In genomic region chrX:136496768-136497555, GRCh38 we compare ENCODE assay signal across 8 cellular contexts. TPM values are rescaled to one million over a fixed set of nuclear protein-coding genes. Genes with fewer than 3 reads are reported as not detected.
DNase-seq lines count a peak whose midpoint lies in the region; ATAC-seq and TF ChIP-seq lines count a peak whose summit lies in the region.

No MANE protein-coding gene starts in this region.

- no peaks in the 10 kb centered on the region for H3K9me3 ChIP-seq in OCI-LY3 (ENCODE audit: insufficient read depth, low read length)
- no peaks in the 10 kb centered on the region for H3K9me3 ChIP-seq in mononuclear cell (ENCODE audit: low read depth, low read length)

- peak overlapping the region; percentile 97 for H3K4me2 ChIP-seq in OCI-LY3 (ENCODE audit: low read length)

- DNase-seq in DMS114 treated with DMSO at 0.1 percent for 48 hours (lab: John Stamatoyannopoulos, UW; ENCODE audit: unreplicated experiment): peak; percentile 62
- DNase-seq in HuH-7 (ENCODE audit: low spot score): peak; percentile 53
- peak; percentile 77 for DNase-seq in activated T-cell treated with anti-CD3 and anti-CD28 coated beads for 24 hours (ENCODE audit: low read depth)
- peak; percentile 80 for DNase-seq in epithelial cell of esophagus (ENCODE audit: low read depth)
- DNase-seq in stimulated activated CD8-positive, alpha-beta memory T cell treated with anti-CD3 and anti-CD28 coated beads, Interleukin-2, amount 100 ng/mL, for 1 hour (ENCODE audit: low read depth in 2 of 2): peak; percentile 55 to 69

- H3K9ac ChIP-seq in OCI-LY3 (ENCODE audit: low read length): peak overlapping the region; percentile 88

- H3K36me3 ChIP-seq in OCI-LY3 (replicated peaks; ENCODE audit: low read depth, low read length): peaks cover 16% of the 10 kb centered on the region

- ATAC-seq in GM21528 (IDR thresholded peaks at IDR 0.05; ENCODE audit: low FRiP score, unreplicated experiment): peak; percentile 82

- H3K4me3 ChIP-seq in OCI-LY3 (ENCODE audit: low read length) (peak overlapping the region; percentile 97), epithelial cell of esophagus (ENCODE audit: low read length) (peak overlapping the region; percentile 69), mononuclear cell (ENCODE audit: low read length) (peak overlapping the region; percentile 68)

- H4K20me1 ChIP-seq in OCI-LY3 (ENCODE audit: insufficient read depth, low read length): no peaks in the 10 kb centered on the region

- peaks cover 13% of the 10 kb centered on the region for H3K4me1 ChIP-seq in OCI-LY3 (ENCODE audit: low read length)
- peaks cover 13% of the 10 kb centered on the region for H3K4me1 ChIP-seq in mononuclear cell (ENCODE audit: insufficient read depth, low read length)

- TF ChIP-seq CTCF in OCI-LY3 (IDR thresholded peaks at IDR 0.05; ENCODE audit: low read depth, low read length) (no peak), epithelial cell of esophagus (IDR thresholded peaks at IDR 0.05; ENCODE audit: insufficient read depth, low read depth, low read length, missing control alignments) (no peak)

- H3K27me3 ChIP-seq in OCI-LY3 (ENCODE audit: low read depth, low read length): no peaks in the 10 kb centered on the region
- no peaks in the 10 kb centered on the region for H3K27me3 ChIP-seq in mononuclear cell (ENCODE audit: insufficient read depth, low read length)

- peaks cover 20% of the 10 kb centered on the region for H3K79me2 ChIP-seq in OCI-LY3 (ENCODE audit: low read length)

- peak overlapping the region; percentile 89 for H2AFZ ChIP-seq in OCI-LY3 (ENCODE audit: low read depth, low read length)

- H3K27ac ChIP-seq in OCI-LY3 (ENCODE audit: low read length): peak overlapping the region; percentile 87

RNA-seq across cellular contexts. Expression of gene HTATSF1, which starts 0.4 kb away (rescaled TPM):
- 21.1 TPM for total RNA-seq in mononuclear cell

RNA-seq across cellular contexts. Expression of gene BRS3, which starts 9.2 kb away (rescaled TPM):
- total RNA-seq in mononuclear cell: not detected

RNA-seq across cellular contexts. Expression of gene VGLL1, which starts 35.1 kb away (rescaled TPM):
- total RNA-seq in mononuclear cell: not detected

Comparison
In these comparisons a context has a peak if more than half of its experiments do, and no peak if none do; other contexts are left out.
1. Peak in every context shown above with its lines: DNase-seq, ATAC-seq, H3K4me3 ChIP-seq and H3K27ac ChIP-seq.